Comparison of ENCODE assay signal across 1 cellular context in genomic region chr5:12230659-12231058, GRCh38.
TF ChIP-seq lines count a peak whose summit lies in the region.

No MANE protein-coding gene starts in this region.

TF ChIP-seq in GM23338, 12 proteins besides CTCF, POLR2A, EP300 and RAD21 (continued from another document):
- TF ChIP-seq, protein P1, sequence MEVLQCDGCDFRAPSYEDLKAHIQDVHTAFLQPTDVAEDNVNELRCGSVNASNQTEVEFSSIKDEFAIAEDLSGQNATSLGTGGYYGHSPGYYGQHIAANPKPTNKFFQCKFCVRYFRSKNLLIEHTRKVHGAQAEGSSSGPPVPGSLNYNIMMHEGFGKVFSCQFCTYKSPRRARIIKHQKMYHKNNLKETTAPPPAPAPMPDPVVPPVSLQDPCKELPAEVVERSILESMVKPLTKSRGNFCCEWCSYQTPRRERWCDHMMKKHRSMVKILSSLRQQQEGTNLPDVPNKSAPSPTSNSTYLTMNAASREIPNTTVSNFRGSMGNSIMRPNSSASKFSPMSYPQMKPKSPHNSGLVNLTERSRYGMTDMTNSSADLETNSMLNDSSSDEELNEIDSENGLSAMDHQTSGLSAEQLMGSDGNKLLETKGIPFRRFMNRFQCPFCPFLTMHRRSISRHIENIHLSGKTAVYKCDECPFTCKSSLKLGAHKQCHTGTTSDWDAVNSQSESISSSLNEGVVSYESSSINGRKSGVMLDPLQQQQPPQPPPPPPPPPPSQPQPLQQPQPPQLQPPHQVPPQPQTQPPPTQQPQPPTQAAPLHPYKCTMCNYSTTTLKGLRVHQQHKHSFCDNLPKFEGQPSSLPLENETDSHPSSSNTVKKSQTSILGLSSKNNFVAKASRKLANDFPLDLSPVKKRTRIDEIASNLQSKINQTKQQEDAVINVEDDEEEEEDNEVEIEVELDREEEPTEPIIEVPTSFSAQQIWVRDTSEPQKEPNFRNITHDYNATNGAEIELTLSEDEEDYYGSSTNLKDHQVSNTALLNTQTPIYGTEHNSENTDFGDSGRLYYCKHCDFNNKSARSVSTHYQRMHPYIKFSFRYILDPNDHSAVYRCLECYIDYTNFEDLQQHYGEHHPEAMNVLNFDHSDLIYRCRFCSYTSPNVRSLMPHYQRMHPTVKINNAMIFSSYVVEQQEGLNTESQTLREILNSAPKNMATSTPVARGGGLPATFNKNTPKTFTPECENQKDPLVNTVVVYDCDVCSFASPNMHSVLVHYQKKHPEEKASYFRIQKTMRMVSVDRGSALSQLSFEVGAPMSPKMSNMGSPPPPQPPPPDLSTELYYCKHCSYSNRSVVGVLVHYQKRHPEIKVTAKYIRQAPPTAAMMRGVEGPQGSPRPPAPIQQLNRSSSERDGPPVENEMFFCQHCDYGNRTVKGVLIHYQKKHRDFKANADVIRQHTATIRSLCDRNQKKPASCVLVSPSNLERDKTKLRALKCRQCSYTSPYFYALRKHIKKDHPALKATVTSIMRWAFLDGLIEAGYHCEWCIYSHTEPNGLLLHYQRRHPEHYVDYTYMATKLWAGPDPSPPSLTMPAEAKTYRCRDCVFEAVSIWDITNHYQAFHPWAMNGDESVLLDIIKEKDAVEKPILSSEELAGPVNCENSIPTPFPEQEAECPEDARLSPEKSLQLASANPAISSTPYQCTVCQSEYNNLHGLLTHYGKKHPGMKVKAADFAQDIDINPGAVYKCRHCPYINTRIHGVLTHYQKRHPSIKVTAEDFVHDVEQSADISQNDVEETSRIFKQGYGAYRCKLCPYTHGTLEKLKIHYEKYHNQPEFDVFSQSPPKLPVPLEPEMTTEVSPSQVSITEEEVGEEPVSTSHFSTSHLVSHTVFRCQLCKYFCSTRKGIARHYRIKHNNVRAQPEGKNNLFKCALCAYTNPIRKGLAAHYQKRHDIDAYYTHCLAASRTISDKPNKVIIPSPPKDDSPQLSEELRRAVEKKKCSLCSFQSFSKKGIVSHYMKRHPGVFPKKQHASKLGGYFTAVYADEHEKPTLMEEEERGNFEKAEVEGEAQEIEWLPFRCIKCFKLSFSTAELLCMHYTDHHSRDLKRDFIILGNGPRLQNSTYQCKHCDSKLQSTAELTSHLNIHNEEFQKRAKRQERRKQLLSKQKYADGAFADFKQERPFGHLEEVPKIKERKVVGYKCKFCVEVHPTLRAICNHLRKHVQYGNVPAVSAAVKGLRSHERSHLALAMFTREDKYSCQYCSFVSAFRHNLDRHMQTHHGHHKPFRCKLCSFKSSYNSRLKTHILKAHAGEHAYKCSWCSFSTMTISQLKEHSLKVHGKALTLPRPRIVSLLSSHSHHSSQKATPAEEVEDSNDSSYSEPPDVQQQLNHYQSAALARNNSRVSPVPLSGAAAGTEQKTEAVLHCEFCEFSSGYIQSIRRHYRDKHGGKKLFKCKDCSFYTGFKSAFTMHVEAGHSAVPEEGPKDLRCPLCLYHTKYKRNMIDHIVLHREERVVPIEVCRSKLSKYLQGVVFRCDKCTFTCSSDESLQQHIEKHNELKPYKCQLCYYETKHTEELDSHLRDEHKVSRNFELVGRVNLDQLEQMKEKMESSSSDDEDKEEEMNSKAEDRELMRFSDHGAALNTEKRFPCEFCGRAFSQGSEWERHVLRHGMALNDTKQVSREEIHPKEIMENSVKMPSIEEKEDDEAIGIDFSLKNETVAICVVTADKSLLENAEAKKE (CRISPR knock-in tag; IDR thresholded peaks at IDR 0.05): no peak
- TF ChIP-seq JUNB (IDR thresholded peaks at IDR 0.05; ENCODE audit: unreplicated experiment) (no peak), STAT1 (IDR thresholded peaks at IDR 0.05; ENCODE audit: unreplicated experiment) (no peak), POLR2AphosphoS5 (IDR thresholded peaks at IDR 0.05; ENCODE audit: low read depth) (no peak), EZH2 (IDR thresholded peaks at IDR 0.05; ENCODE audit: low read depth, unreplicated experiment) (no peak), ZNF331 (CRISPR knock-in tag; IDR thresholded peaks at IDR 0.05; ENCODE audit: low read depth) (no peak), NANOG (IDR thresholded peaks at IDR 0.05; ENCODE audit: borderline replicate concordance) (no peak), ZNF114 (CRISPR knock-in tag; IDR thresholded peaks at IDR 0.05) (no peak), CREB1 (CRISPR knock-in tag; IDR thresholded peaks at IDR 0.05; ENCODE audit: low read depth) (no peak)
- TF ChIP-seq, protein P2, sequence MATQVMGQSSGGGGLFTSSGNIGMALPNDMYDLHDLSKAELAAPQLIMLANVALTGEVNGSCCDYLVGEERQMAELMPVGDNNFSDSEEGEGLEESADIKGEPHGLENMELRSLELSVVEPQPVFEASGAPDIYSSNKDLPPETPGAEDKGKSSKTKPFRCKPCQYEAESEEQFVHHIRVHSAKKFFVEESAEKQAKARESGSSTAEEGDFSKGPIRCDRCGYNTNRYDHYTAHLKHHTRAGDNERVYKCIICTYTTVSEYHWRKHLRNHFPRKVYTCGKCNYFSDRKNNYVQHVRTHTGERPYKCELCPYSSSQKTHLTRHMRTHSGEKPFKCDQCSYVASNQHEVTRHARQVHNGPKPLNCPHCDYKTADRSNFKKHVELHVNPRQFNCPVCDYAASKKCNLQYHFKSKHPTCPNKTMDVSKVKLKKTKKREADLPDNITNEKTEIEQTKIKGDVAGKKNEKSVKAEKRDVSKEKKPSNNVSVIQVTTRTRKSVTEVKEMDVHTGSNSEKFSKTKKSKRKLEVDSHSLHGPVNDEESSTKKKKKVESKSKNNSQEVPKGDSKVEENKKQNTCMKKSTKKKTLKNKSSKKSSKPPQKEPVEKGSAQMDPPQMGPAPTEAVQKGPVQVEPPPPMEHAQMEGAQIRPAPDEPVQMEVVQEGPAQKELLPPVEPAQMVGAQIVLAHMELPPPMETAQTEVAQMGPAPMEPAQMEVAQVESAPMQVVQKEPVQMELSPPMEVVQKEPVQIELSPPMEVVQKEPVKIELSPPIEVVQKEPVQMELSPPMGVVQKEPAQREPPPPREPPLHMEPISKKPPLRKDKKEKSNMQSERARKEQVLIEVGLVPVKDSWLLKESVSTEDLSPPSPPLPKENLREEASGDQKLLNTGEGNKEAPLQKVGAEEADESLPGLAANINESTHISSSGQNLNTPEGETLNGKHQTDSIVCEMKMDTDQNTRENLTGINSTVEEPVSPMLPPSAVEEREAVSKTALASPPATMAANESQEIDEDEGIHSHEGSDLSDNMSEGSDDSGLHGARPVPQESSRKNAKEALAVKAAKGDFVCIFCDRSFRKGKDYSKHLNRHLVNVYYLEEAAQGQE (IDR thresholded peaks at IDR 0.05; ENCODE audit: unreplicated experiment): no peak
